In genomic region chr17:27776882-27777624, GRCh38 we compare ENCODE assay signal across 18 cellular contexts. TPM values are rescaled to one million over a fixed set of nuclear protein-coding genes. Genes with fewer than 3 reads are reported as not detected.
"Had no signal": no experiment of that assay in that cellular context is flagged by ENCODE, and none has a peak within 500 bp of the region (broad histone marks: within the 10 kb centered on the region; RNA-seq: fewer than 3 reads in every experiment).

No MANE protein-coding gene starts in this region.

- H3K4me1 Mint-ChIP-seq: endodermal cell, neural crest cell had no signal

- ATAC-seq: sciatic nerve had no signal

- H3K27ac ChIP-seq: ascending aorta, breast epithelium, ovary, thoracic aorta had no signal

- DNase-seq: activated CD4-positive, alpha-beta T cell treated with anti-CD3 and anti-CD28 coated beads, Interleukin-2, amount 50 U/mL, for 4 hours; activated CD4-positive, CD25-positive, alpha-beta regulatory T cell treated with anti-CD3 and anti-CD28 coated beads, Interleukin-2, amount 50 U/mL, for 72 hours; activated naive CD4-positive, alpha-beta T cell treated with Interleukin-2 at 50 U/mL for 16 hours; activated T-cell treated with anti-CD3 and anti-CD28 coated beads for 4 hours; cerebellar nuclear complex; endodermal cell; erythroblast; hippocampal formation; midbrain; ovary; SW 1271 had no signal

- H3K4me3 Mint-ChIP-seq: endodermal cell; neural crest cell; T-helper 2 cell treated with Interferon-gamma antibody and Interleukin-4, amounts not matched to agents 5 μg/mL and 100 μg/mL, for 36 hours had no signal

- H3K27me3 ChIP-seq: ascending aorta, breast epithelium, ovary had no signal

- H3K9me3 ChIP-seq: ascending aorta, breast epithelium, ovary, thoracic aorta had no signal

- H3K9me3 Mint-ChIP-seq: endodermal cell; neural crest cell; T-helper 2 cell treated with Interferon-gamma antibody and Interleukin-4, amounts not matched to agents 5 μg/mL and 100 μg/mL, for 36 hours had no signal

- H3K4me1 ChIP-seq: ascending aorta, breast epithelium had no signal

- H3K27ac Mint-ChIP-seq: endodermal cell; T-helper 2 cell treated with Interferon-gamma antibody and Interleukin-4, amounts not matched to agents 5 μg/mL and 100 μg/mL, for 36 hours had no signal

- H3K4me3 ChIP-seq: ascending aorta, breast epithelium, ovary, thoracic aorta had no signal

- H3K36me3 ChIP-seq: ascending aorta, breast epithelium, ovary, thoracic aorta had no signal

RNA-seq across cellular contexts. Expression of gene NOS2, which starts 23.3 kb away (rescaled TPM):
- total RNA-seq: ascending aorta, pulmonary artery endothelial cell, thoracic aorta had no signal
